35 cellular contexts compared by ENCODE assay signal in the genomic region with DNA sequence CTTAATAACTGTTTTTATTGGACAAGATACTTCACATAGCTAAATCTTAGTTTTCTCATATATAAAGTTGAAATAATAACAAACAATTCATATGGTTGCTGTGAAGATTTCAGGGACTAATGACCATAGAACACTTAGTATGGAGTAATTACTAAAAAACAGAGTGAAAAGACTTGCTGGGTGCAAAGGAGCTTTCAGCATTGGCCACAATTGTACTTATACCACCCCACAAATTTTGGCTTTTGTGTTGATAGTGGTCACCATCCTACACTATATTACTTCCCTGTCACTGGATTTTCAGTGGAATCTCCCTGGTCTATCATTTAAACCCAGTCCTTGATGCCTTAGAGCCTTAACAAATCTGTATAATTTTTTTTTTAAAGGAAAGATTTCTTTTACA.
"Had no signal": no experiment of that assay in that cellular context is flagged by ENCODE, and none has a peak within 500 bp of the region (broad histone marks: within the 10 kb centered on the region; RNA-seq: fewer than 3 reads in every experiment).

No MANE protein-coding gene starts in this region.

- H3K36me3 ChIP-seq: MG63 had no signal

- H3K4me3 ChIP-seq: MG63 had no signal

- H3K27ac ChIP-seq: KMS-11 had no signal

- DNase-seq: Karpas-422, Kasumi-1, MG63, MM.1S, MV-4-11, NCI-H1048, NCI-H1092, NCI-H1092 treated with DMSO at 0.1 percent for 48 hours, NCI-H1105, NCI-H1105 treated with DMSO at 0.1 percent for 48 hours, NCI-H1417, NCI-H1417 treated with DMSO at 0.1 percent for 48 hours, NCI-H1436, NCI-H1436 treated with DMSO at 0.1 percent for 48 hours, NCI-H146, NCI-H1694, NCI-H1694 treated with DMSO at 0.1 percent for 48 hours, NCI-H187, NCI-H187 treated with DMSO at 0.1 percent for 48 hours, NCI-H2029, NCI-H2029 treated with DMSO at 0.1 percent for 48 hours, NCI-H2081, NCI-H2081 treated with DMSO at 0.1 percent for 48 hours, NCI-H2107, NCI-H2171, NCI-H2171 treated with DMSO at 0.1 percent for 48 hours, NCI-H2227 treated with DMSO at 0.1 percent for 48 hours, NCI-H226, NCI-H345, NCI-H446, NCI-H446 treated with DMSO at 0.1 percent for 48 hours, NCI-H510A, NCI-H510A treated with DMSO at 0.1 percent for 48 hours, NCI-H524 had no signal

- H3K27me3 ChIP-seq: MG63 had no signal
